Comparison of ENCODE assay signal across 3 cellular contexts in the genomic region with DNA sequence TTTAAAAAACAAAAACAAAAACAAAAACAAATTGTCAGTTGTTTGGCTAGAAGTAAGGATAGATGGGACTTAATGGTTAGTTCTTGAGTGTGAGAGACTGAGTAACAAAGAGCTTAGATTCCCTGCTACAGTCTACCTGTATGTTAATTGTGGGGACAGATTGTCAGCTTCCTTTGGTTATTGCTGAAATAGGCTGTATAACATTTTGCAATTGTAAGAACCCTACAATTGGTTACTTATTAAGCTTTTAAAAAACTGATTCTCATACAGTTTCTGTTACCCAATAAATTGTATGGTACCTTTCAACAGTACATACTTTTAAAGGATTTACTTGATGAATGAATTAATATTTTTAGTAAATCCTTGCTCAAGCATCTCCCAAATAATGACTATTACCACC.
TF ChIP-seq lines count a peak whose summit lies in the region.

No MANE protein-coding gene starts in this region.

TF ChIP-seq in liver, 16 proteins besides CTCF, POLR2A, EP300 and RAD21:
- TF ChIP-seq TAF1 (conservative IDR thresholded peaks at IDR 0.05) (no peak), SP1 (IDR thresholded peaks at IDR 0.05) (peak; percentile 20)

TF ChIP-seq in HepG2, 621 proteins besides CTCF, POLR2A, EP300 and RAD21:
- no peak for TF ChIP-seq SMARCE1 (IDR thresholded peaks at IDR 0.05; ENCODE audit: borderline replicate concordance)
- no peak for TF ChIP-seq ZNF709 (CRISPR knock-in tag; IDR thresholded peaks at IDR 0.05)
- TF ChIP-seq, protein P1, sequence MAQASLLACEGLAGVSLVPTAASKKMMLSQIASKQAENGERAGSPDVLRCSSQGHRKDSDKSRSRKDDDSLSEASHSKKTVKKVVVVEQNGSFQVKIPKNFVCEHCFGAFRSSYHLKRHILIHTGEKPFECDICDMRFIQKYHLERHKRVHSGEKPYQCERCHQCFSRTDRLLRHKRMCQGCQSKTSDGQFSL (CRISPR knock-in tag; IDR thresholded peaks at IDR 0.05): no peak
- TF ChIP-seq STAT5B (CRISPR knock-in tag; IDR thresholded peaks at IDR 0.05): no peak
- no peak for TF ChIP-seq NR2F1 (CRISPR knock-in tag; IDR thresholded peaks at IDR 0.05)
- no peak for TF ChIP-seq YEATS2 (CRISPR knock-in tag; IDR thresholded peaks at IDR 0.05; ENCODE audit: borderline replicate concordance)
- no peak for TF ChIP-seq TBP (CRISPR knock-in tag; IDR thresholded peaks at IDR 0.05)
- TF ChIP-seq PHF21A (CRISPR knock-in tag; IDR thresholded peaks at IDR 0.05): no peak
- TF ChIP-seq MTA1 (CRISPR knock-in tag; IDR thresholded peaks at IDR 0.05; ENCODE audit: borderline replicate concordance): no peak
- no peak for TF ChIP-seq MIER2 (CRISPR knock-in tag; IDR thresholded peaks at IDR 0.05)
- TF ChIP-seq MAF1 (CRISPR knock-in tag; IDR thresholded peaks at IDR 0.05; ENCODE audit: borderline replicate concordance): no peak
- TF ChIP-seq ZNF530 (CRISPR knock-in tag; IDR thresholded peaks at IDR 0.05; ENCODE audit: low read depth): no peak

TF ChIP-seq in K562, 482 proteins besides CTCF, POLR2A, EP300 and RAD21:
- no peak for TF ChIP-seq ZNF24 (IDR thresholded peaks at IDR 0.05)
- TF ChIP-seq U2AF1 (optimal IDR thresholded peaks at IDR 0.05; ENCODE audit: low read depth, low read length): no peak
- TF ChIP-seq MEIS2 (IDR thresholded peaks at IDR 0.05; ENCODE audit: partially characterized antibody): no peak
- TF ChIP-seq, protein P2, sequence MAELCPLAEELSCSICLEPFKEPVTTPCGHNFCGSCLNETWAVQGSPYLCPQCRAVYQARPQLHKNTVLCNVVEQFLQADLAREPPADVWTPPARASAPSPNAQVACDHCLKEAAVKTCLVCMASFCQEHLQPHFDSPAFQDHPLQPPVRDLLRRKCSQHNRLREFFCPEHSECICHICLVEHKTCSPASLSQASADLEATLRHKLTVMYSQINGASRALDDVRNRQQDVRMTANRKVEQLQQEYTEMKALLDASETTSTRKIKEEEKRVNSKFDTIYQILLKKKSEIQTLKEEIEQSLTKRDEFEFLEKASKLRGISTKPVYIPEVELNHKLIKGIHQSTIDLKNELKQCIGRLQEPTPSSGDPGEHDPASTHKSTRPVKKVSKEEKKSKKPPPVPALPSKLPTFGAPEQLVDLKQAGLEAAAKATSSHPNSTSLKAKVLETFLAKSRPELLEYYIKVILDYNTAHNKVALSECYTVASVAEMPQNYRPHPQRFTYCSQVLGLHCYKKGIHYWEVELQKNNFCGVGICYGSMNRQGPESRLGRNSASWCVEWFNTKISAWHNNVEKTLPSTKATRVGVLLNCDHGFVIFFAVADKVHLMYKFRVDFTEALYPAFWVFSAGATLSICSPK (IDR thresholded peaks at IDR 0.05; ENCODE audit: borderline replicate concordance): no peak
- TF ChIP-seq, protein P3, sequence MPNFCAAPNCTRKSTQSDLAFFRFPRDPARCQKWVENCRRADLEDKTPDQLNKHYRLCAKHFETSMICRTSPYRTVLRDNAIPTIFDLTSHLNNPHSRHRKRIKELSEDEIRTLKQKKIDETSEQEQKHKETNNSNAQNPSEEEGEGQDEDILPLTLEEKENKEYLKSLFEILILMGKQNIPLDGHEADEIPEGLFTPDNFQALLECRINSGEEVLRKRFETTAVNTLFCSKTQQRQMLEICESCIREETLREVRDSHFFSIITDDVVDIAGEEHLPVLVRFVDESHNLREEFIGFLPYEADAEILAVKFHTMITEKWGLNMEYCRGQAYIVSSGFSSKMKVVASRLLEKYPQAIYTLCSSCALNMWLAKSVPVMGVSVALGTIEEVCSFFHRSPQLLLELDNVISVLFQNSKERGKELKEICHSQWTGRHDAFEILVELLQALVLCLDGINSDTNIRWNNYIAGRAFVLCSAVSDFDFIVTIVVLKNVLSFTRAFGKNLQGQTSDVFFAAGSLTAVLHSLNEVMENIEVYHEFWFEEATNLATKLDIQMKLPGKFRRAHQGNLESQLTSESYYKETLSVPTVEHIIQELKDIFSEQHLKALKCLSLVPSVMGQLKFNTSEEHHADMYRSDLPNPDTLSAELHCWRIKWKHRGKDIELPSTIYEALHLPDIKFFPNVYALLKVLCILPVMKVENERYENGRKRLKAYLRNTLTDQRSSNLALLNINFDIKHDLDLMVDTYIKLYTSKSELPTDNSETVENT (CRISPR knock-in tag; IDR thresholded peaks at IDR 0.05): no peak
- TF ChIP-seq, protein P4, sequence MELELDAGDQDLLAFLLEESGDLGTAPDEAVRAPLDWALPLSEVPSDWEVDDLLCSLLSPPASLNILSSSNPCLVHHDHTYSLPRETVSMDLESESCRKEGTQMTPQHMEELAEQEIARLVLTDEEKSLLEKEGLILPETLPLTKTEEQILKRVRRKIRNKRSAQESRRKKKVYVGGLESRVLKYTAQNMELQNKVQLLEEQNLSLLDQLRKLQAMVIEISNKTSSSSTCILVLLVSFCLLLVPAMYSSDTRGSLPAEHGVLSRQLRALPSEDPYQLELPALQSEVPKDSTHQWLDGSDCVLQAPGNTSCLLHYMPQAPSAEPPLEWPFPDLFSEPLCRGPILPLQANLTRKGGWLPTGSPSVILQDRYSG (tag; conservative IDR thresholded peaks at IDR 0.05; ENCODE audit: low read depth): no peak
- TF ChIP-seq POLR2H (tag; IDR thresholded peaks at IDR 0.05; ENCODE audit: low read depth): 0 out of 2 replicates have a peak, but pooled peaks have one; percentile 15
